1 cellular context compared by ENCODE assay signal in genomic region chr11:75510626-75511025, GRCh38.
TF ChIP-seq lines count a peak whose summit lies in the region.

No MANE protein-coding gene starts in this region.

TF ChIP-seq in HepG2, 621 proteins besides CTCF, POLR2A, EP300 and RAD21 (continued from another document):
- peak; percentile 74; the same call in 1 of the 2 replicates for TF ChIP-seq ZNF281 (CRISPR knock-in tag; IDR thresholded peaks at IDR 0.05; ENCODE audit: borderline replicate concordance)
- TF ChIP-seq CEBPB (IDR thresholded peaks at IDR 0.05; ENCODE audit: borderline replicate concordance, low read depth, low read length), result peak; percentile 73
- peak; percentile 62 for TF ChIP-seq CEBPG (CRISPR knock-in tag; IDR thresholded peaks at IDR 0.05)
- TF ChIP-seq ZNF205 (CRISPR knock-in tag; IDR thresholded peaks at IDR 0.05), result no peak
- TF ChIP-seq NR2F6 (IDR thresholded peaks at IDR 0.05), result peak; percentile 54; the same call in 1 of the 2 replicates
- peak; percentile 62; the same call in 1 of the 2 replicates for TF ChIP-seq NR2F6 (CRISPR knock-in tag; IDR thresholded peaks at IDR 0.05)
- TF ChIP-seq HNF4A (CRISPR knock-in tag; IDR thresholded peaks at IDR 0.05), result peak; percentile 53
- 0 out of 2 replicates have a peak, but pooled peaks have one; percentile 31 for TF ChIP-seq NR2F2 (IDR thresholded peaks at IDR 0.05; ENCODE audit: borderline replicate concordance, low read depth)
- no peak for TF ChIP-seq TAF15 (IDR thresholded peaks at IDR 0.05; ENCODE audit: low read depth, low read length, poor library complexity, severe bottlenecking)
- TF ChIP-seq, protein P1, sequence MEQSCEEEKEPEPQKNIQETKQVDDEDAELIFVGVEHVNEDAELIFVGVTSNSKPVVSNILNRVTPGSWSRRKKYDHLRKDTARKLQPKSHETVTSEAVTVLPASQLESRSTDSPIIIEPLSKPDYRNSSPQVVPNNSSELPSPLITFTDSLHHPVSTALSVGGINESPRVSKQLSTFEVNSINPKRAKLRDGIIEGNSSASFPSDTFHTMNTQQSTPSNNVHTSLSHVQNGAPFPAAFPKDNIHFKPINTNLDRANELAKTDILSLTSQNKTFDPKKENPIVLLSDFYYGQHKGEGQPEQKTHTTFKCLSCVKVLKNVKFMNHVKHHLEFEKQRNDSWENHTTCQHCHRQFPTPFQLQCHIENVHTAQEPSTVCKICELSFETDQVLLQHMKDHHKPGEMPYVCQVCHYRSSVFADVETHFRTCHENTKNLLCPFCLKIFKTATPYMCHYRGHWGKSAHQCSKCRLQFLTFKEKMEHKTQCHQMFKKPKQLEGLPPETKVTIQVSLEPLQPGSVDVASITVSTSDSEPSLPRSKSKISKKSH (CRISPR knock-in tag; IDR thresholded peaks at IDR 0.05; ENCODE audit: borderline replicate concordance), result no peak
- 0 out of 4 replicates have a peak, but pooled peaks of 1 of the 2 experiments have one; percentile 34 for TF ChIP-seq NR2F1 (CRISPR knock-in tag; IDR thresholded peaks at IDR 0.05)
